ENCODE assay signal across 2 cellular contexts in the genomic region with DNA sequence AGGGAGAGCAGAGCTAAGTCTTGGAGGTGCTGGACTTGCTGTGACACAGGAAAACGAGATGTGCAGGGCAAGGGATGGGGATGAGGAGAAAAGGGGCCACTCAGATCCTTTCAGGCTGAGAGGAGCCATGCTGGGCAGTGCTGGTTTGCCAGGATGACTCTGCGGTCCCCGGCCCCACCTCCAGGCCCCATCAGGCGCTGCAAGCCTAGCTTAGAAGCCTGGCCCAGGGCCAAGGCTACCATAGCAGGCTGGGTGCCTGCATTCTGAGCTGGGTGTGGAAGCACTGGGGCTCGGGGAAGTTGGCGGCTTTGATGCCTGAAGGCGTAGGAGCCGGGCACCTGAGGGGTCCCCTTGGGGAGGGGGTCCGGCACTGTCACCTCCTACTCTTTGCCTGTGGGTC.
TF ChIP-seq lines count a peak whose summit lies in the region.

No MANE protein-coding gene starts in this region.

TF ChIP-seq in A549, 52 proteins besides CTCF, POLR2A, EP300 and RAD21 (continued from another document):
- TF ChIP-seq HMGXB4 (CRISPR knock-in tag; IDR thresholded peaks at IDR 0.05; ENCODE audit: borderline replicate concordance) (no peak), TP53 (CRISPR knock-in tag; IDR thresholded peaks at IDR 0.05) (no peak), HOXB13 (CRISPR knock-in tag; IDR thresholded peaks at IDR 0.05; ENCODE audit: low read depth) (no peak), FOSB (CRISPR knock-in tag; IDR thresholded peaks at IDR 0.05) (no peak), CEBPB (IDR thresholded peaks at IDR 0.05) (no peak)
TF ChIP-seq in A549: peak in this region for 0.

TF ChIP-seq in GM23338, 12 proteins besides CTCF, POLR2A, EP300 and RAD21 (continued from another document):
- TF ChIP-seq, protein P1, sequence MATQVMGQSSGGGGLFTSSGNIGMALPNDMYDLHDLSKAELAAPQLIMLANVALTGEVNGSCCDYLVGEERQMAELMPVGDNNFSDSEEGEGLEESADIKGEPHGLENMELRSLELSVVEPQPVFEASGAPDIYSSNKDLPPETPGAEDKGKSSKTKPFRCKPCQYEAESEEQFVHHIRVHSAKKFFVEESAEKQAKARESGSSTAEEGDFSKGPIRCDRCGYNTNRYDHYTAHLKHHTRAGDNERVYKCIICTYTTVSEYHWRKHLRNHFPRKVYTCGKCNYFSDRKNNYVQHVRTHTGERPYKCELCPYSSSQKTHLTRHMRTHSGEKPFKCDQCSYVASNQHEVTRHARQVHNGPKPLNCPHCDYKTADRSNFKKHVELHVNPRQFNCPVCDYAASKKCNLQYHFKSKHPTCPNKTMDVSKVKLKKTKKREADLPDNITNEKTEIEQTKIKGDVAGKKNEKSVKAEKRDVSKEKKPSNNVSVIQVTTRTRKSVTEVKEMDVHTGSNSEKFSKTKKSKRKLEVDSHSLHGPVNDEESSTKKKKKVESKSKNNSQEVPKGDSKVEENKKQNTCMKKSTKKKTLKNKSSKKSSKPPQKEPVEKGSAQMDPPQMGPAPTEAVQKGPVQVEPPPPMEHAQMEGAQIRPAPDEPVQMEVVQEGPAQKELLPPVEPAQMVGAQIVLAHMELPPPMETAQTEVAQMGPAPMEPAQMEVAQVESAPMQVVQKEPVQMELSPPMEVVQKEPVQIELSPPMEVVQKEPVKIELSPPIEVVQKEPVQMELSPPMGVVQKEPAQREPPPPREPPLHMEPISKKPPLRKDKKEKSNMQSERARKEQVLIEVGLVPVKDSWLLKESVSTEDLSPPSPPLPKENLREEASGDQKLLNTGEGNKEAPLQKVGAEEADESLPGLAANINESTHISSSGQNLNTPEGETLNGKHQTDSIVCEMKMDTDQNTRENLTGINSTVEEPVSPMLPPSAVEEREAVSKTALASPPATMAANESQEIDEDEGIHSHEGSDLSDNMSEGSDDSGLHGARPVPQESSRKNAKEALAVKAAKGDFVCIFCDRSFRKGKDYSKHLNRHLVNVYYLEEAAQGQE (IDR thresholded peaks at IDR 0.05; ENCODE audit: unreplicated experiment) = no peak
